Comparison of ENCODE assay signal across 1 cellular context in the genomic region with DNA sequence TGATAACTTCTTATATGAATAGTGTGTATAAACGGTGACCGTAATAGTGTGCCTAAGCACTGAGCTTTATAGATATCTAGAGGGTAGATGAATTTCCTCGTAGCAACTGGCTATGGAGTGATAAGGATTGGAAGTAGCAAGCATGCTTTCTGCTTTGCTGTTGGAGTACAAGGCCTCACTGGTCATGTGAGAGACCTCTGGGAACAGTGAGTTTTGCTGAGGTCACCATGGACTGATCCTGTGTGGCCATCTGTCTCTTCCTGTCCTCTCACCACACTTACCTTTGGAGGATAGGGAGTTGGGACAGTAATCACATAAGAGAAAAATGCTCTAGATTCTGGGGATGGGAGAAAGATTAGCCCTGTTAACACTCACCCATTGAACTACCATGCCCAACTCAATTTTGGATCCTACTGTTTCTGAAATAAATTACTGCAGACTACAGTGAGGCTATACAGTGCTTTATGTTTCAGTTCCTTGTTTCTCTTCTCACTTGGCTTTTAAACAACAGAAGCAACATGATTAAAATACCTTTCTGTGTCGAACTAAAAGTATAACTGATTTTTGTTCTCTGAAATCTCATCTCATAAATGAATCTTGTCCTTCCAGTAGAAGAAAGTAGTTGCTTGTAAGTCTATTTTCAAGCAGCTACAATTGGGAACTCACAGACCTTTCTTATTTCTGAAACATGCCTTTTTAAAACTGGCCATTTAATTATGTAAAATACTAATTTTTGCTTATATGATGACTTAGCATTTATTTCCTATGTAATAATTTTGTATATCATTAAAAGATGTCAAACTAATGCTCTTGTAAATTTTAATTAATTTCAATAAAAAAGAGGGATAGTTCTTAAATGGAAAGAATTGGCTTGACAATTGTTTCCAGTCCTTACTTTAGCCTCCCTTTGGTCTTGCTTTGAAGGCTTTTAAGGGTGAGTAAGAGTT.
TF ChIP-seq lines count a peak whose summit lies in the region.

No MANE protein-coding gene starts in this region.

TF ChIP-seq in A549, 52 proteins besides CTCF, POLR2A, EP300 and RAD21 (continued from another document):
- TF ChIP-seq REST (IDR thresholded peaks at IDR 0.05): no peak
